Comparison of ENCODE assay signal across 18 cellular contexts in the genomic region with DNA sequence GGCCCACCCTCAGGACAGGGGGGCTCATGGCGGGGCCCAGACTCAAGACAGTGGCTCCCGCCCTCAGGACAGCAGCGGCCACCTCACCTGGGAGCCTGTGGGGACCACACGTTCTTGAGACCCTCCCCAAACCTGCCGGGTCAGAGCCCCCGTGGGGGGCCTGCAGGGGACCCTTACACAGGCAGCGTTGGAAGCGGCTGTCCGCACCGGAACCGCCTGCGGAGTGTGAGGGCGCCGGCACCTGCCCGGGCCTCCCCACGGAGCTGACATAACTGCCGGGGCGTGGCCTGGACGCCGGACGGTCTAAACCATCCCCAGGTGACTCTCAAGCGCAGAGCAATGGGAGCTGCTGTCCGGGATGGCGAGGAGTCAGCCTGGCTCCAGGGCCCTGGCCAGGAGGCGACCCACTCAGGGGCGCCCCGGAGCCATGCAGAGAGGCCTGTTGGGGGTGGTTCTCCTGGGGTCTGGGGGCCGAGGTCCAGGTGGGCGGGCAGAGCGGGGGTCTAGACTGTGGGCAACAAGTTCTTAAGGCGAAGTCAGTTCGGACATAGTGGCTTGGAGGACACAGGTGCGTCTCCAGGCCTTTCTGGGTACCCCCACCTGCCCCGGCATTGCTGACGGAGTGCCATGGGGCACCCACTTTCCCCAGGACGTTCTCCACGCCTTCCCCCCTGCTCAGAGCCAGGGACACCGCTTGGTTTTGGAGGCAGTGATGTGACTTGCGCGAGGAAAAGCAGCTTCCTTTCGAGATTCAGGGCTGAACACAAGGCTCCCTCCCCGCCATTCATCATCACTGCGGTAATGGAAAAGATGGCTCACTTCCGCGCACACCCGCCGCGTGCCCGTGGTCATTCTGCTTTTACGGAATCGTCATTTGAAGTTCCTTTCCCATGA. TPM values are rescaled to one million over a fixed set of nuclear protein-coding genes. Genes with fewer than 3 reads are reported as not detected.
A peak's percentile ranks its signal among the peaks of the same experiment; 100 is the strongest.
DNase-seq lines count a peak whose midpoint lies in the region; ATAC-seq and TF ChIP-seq lines count a peak whose summit lies in the region.
"Had no signal": no experiment of that assay in that cellular context is flagged by ENCODE, and none has a peak within 500 bp of the region (broad histone marks: within the 10 kb centered on the region; RNA-seq: fewer than 3 reads in every experiment).

No MANE protein-coding gene starts in this region.

- H3K4me1 ChIP-seq in osteoblast (ENCODE audit: insufficient read depth, low read length) = no peaks in the 10 kb centered on the region

- H3K4me2 ChIP-seq in osteoblast (ENCODE audit: insufficient read depth, low read length) = no peak overlapping the region

- no peaks in the 10 kb centered on the region for H3K9me3 ChIP-seq in osteoblast (ENCODE audit: low read depth, low read length)

- no peak for TF ChIP-seq CTCF in osteoblast (IDR thresholded peaks at IDR 0.05; ENCODE audit: extremely low read depth, low read depth, low read length)

- no peaks in the 10 kb centered on the region for H3K27me3 ChIP-seq in osteoblast (ENCODE audit: insufficient read depth, low read length)

- peak; percentile 33 for DNase-seq in COLO829 (ENCODE audit: low spot score)
- DNase-seq in NCI-H2227 treated with DMSO at 0.1 percent for 48 hours (lab: John Stamatoyannopoulos, UW) = peak; percentile 2
- DNase-seq in left ventricle myocardium superior = peak; percentile 19
- DNase-seq in osteoblast (ENCODE audit: insufficient read length, low spot score, missing footprints) = peak; percentile 88
- no peak for DNase-seq in NOMO-1 treated with dmso at 0.1 percent for 144 hours (lab: John Stamatoyannopoulos, UW; ENCODE audit: unreplicated experiment)
- no peak for DNase-seq in DMS79 treated with DMSO at 0.1 percent for 48 hours (lab: John Stamatoyannopoulos, UW)
- DNase-seq in ACHN = no peak
- DNase-seq: Calu3; CD4-positive, CD25-positive, alpha-beta regulatory T cell; GOT3; KBM-7; NCI-H146; NCI-H2081 treated with DMSO at 0.1 percent for 48 hours; NCI-H226; NCI-H526; SHP77 treated with DMSO at 0.1 percent for 48 hours had no signal

- H2AFZ ChIP-seq in osteoblast (ENCODE audit: low read length) = no peak overlapping the region

- no peaks in the 10 kb centered on the region for H3K79me2 ChIP-seq in osteoblast (ENCODE audit: insufficient read depth, low read length)

- H4K20me1 ChIP-seq in osteoblast (ENCODE audit: insufficient read depth, low read length) = no peaks in the 10 kb centered on the region

- H3K4me3 ChIP-seq in osteoblast (ENCODE audit: insufficient read depth, low read length) = no peak overlapping the region

- ATAC-seq in left ventricle myocardium superior (no peak), HG03469 (IDR thresholded peaks at IDR 0.05; ENCODE audit: unreplicated experiment) (no peak)

- intact Hi-C loops in left ventricle myocardium superior (cut with micrococcal nuclease) = no loop called here

- H3K36me3 ChIP-seq in osteoblast (ENCODE audit: insufficient read depth, low read length) = no peaks in the 10 kb centered on the region

- in situ Hi-C loops in ACHN (cut with HindIII; ENCODE audit: low pct_ligation_motif_present, low pct_unique_long_range_greater_than_20kb, low sequenced_read_pairs) = no loop called here

- no peak overlapping the region for H3K27ac ChIP-seq in osteoblast (ENCODE audit: low read depth, low read length)
- H3K27ac ChIP-seq: HL-60 had no signal

RNA-seq across cellular contexts. Expression of a gene that starts 23.2 kb away (rescaled TPM):
- total RNA-seq in left ventricle myocardium superior (1.6 TPM), osteoblast (0.36 and 1.2 TPM in 2 replicates)

Comparison
In these comparisons a context has a peak if more than half of its experiments do, and no peak if none do; other contexts are left out.
1. DNase-seq: peak in COLO829 (single experiment), NCI-H2227 treated with DMSO at 0.1 percent for 48 hours (single experiment), left ventricle myocardium superior (single experiment) and osteoblast (single experiment); none in NOMO-1 treated with dmso at 0.1 percent for 144 hours (single experiment), DMS79 treated with DMSO at 0.1 percent for 48 hours (single experiment) and ACHN (single experiment).